ENCODE assay signal across 22 cellular contexts in the genomic region with DNA sequence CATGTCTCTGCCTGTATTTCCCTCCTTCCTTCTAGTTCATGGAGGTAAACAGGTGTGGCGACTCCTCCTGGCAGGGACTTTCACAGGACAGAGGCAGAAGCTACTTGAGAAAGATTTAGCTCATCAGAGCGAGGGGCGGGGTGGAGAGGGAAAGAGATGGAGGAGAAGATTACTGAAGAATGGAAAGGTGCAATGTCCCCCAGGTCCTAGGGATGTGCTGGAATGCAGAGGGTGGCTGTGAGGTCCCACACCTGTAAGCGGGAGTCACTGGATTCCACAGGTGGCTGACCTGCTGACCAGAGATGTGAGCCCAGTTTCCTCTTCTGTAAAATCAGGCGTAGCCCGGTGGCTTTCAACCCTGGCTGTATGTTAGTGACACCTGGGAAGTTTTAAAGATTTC.
DNase-seq lines count a peak whose midpoint lies in the region; ATAC-seq and TF ChIP-seq lines count a peak whose summit lies in the region.
"Had no signal": no experiment of that assay in that cellular context is flagged by ENCODE, and none has a peak within 500 bp of the region (broad histone marks: within the 10 kb centered on the region; RNA-seq: fewer than 3 reads in every experiment).

No MANE protein-coding gene starts in this region.

- DNase-seq in cardiac septum (ENCODE audit: low spot score) (peak; percentile 55), Right ventricle myocardium inferior (ENCODE audit: missing footprints) (no peak), HT-29 (ENCODE audit: low spot score) (peak; percentile 25), RWPE2 (ENCODE audit: low spot score) (peak; percentile 65), posterior vena cava (ENCODE audit: low spot score) (peak; percentile 44)
- no peak for DNase-seq in NK-92 treated with Interleukin-12 subunit alpha and Interleukin-12 subunit beta, amount 100 ng/mL, for 24 hours (lab: John Stamatoyannopoulos, UW)
- no peak for DNase-seq in activated CD4-positive, alpha-beta T cell treated with anti-CD3 and anti-CD28 coated beads for 36 hours
- DNase-seq: CD4-positive, CD25-positive, alpha-beta regulatory T cell; DMS53; Kasumi-1; NCI-H1105; NCI-H1436 treated with DMSO at 0.1 percent for 48 hours; NCI-H187 treated with DMSO at 0.1 percent for 48 hours; NCI-H2107; NCI-H524; NCI-H774; T-cell had no signal

- peaks cover 9% of the 10 kb centered on the region for H3K4me1 ChIP-seq in RWPE2 (ENCODE audit: insufficient read depth, poor library complexity, severe bottlenecking)
- H3K4me1 ChIP-seq: HAP-1 had no signal

- CTCF ChIA-PET in activated CD4-positive, alpha-beta T cell treated with anti-CD3 and anti-CD28 coated beads for 36 hours (lab: Charles Lee), result no interaction called here

- no peak for TF ChIP-seq CTCF in RWPE2 (IDR thresholded peaks at IDR 0.05; ENCODE audit: poor library complexity, severe bottlenecking)

- H3K4me3 Mint-ChIP-seq in activated CD4-positive, alpha-beta T cell treated with anti-CD3 and anti-CD28 coated beads for 36 hours, result no peak overlapping the region
- H3K4me3 Mint-ChIP-seq: CD4-positive, CD25-positive, alpha-beta regulatory T cell; GM23338; T-cell had no signal

- no peaks in the 10 kb centered on the region for H3K36me3 Mint-ChIP-seq in activated CD4-positive, alpha-beta T cell treated with anti-CD3 and anti-CD28 coated beads for 36 hours (ENCODE audit: low read depth)
- H3K36me3 Mint-ChIP-seq: CD4-positive, CD25-positive, alpha-beta regulatory T cell; T-cell had no signal

- H3K36me3 ChIP-seq in RWPE2 (ENCODE audit: low read depth), result no peaks in the 10 kb centered on the region
- H3K36me3 ChIP-seq: HAP-1 had no signal

- no peaks in the 10 kb centered on the region for H3K4me1 Mint-ChIP-seq in activated CD4-positive, alpha-beta T cell treated with anti-CD3 and anti-CD28 coated beads for 36 hours
- H3K4me1 Mint-ChIP-seq: CD4-positive, CD25-positive, alpha-beta regulatory T cell; T-cell had no signal

- POLR2A ChIA-PET in activated CD4-positive, alpha-beta T cell treated with anti-CD3 and anti-CD28 coated beads for 36 hours (lab: Charles Lee), result no interaction called here

- ATAC-seq in Right ventricle myocardium inferior (no peak), RWPE2 (ENCODE audit: low read depth) (no peak), HG03108 (IDR thresholded peaks at IDR 0.05; ENCODE audit: unreplicated experiment) (no peak)
- ATAC-seq in activated CD4-positive, alpha-beta T cell treated with anti-CD3 and anti-CD28 coated beads for 36 hours, result no peak
- ATAC-seq: GM23338, K562, T-cell had no signal

- H3K9me3 ChIP-seq in RWPE2 (ENCODE audit: severe bottlenecking), result no peaks in the 10 kb centered on the region
- H3K9me3 ChIP-seq: HAP-1 had no signal

- H3K27me3 ChIP-seq in RWPE2 (ENCODE audit: insufficient read depth, poor library complexity, severe bottlenecking), result no peaks in the 10 kb centered on the region

- no peaks in the 10 kb centered on the region for H3K9me3 Mint-ChIP-seq in activated CD4-positive, alpha-beta T cell treated with anti-CD3 and anti-CD28 coated beads for 36 hours (ENCODE audit: low read depth)
- H3K9me3 Mint-ChIP-seq: CD4-positive, CD25-positive, alpha-beta regulatory T cell; T-cell had no signal

- H3K4me3 ChIP-seq in RWPE2 (ENCODE audit: severe bottlenecking), result no peak overlapping the region
- H3K4me3 ChIP-seq: GM23338, HAP-1, K562 had no signal

- H3K27ac Mint-ChIP-seq in activated CD4-positive, alpha-beta T cell treated with anti-CD3 and anti-CD28 coated beads for 36 hours, result no peak overlapping the region
- H3K27ac Mint-ChIP-seq: CD4-positive, CD25-positive, alpha-beta regulatory T cell; GM23338; T-cell had no signal

- intact Hi-C loops in cardiac septum (cut with DNase I), result no loop called here
- intact Hi-C loops in Right ventricle myocardium inferior (cut with DNase I), result no loop called here
- intact Hi-C loops in posterior vena cava (cut with DNase I), result no loop called here
- intact Hi-C loops in activated CD4-positive, alpha-beta T cell treated with anti-CD3 and anti-CD28 coated beads for 36 hours (cut with DNase I, micrococcal nuclease), result loop anchor here in 1 of 2 experiments (5.0 kb wide), 1 partner anchor 1333 kb away; no protein-coding TSS in a partner anchor

- H3K27ac ChIP-seq in RWPE2 (ENCODE audit: poor library complexity, severe bottlenecking), result no peak overlapping the region
- H3K27ac ChIP-seq: HL-60 had no signal

- H3K27me3 Mint-ChIP-seq in activated CD4-positive, alpha-beta T cell treated with anti-CD3 and anti-CD28 coated beads for 36 hours, result peaks cover 6% of the 10 kb centered on the region

Comparison
In these comparisons a context has a peak if more than half of its experiments do, and no peak if none do; other contexts are left out.
1. DNase-seq: peak in cardiac septum (single experiment), HT-29 (single experiment), RWPE2 (single experiment) and posterior vena cava (single experiment); none in Right ventricle myocardium inferior (single experiment), NK-92 treated with Interleukin-12 subunit alpha and Interleukin-12 subunit beta, amount 100 ng/mL, for 24 hours (single experiment) and activated CD4-positive, alpha-beta T cell treated with anti-CD3 and anti-CD28 coated beads for 36 hours (single experiment).